13 cellular contexts compared by ENCODE assay signal in the genomic region with DNA sequence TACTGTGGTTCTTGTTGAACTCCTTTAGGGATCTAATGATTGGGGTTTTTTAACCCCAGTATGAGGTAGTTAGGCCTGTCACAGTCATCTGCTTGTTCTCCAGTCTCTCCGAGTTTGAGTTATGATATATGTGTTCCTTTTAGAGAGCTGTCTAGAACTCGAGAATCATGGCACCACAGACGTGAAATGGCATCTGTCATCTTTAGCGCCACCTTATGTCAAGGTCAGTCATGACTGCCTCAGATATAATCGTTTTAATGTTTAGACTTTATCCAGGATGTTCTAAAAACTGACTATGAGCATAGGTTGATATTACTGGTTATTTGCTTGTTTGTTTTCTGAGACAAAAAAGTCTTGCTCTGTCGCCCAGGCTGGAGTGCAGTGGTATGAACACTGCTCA.
DNase-seq lines count a peak whose midpoint lies in the region; ATAC-seq, FAIRE-seq and TF ChIP-seq lines count a peak whose summit lies in the region.
"Had no signal": no experiment of that assay in that cellular context is flagged by ENCODE, and none has a peak within 500 bp of the region (broad histone marks: within the 10 kb centered on the region; RNA-seq: fewer than 3 reads in every experiment).

No MANE protein-coding gene starts in this region.

- no peak for ATAC-seq in GM19351 (IDR thresholded peaks at IDR 0.05; ENCODE audit: unreplicated experiment)

- peak; percentile 65 for TF ChIP-seq CTCF in endothelial cell (IDR thresholded peaks at IDR 0.05; ENCODE audit: unreplicated experiment)

- peaks cover 3% of the 10 kb centered on the region for H3K4me1 Mint-ChIP-seq in activated naive CD4-positive, alpha-beta T cell treated with anti-CD3 and anti-CD28 coated beads for 36 hours (ENCODE audit: low read depth)
- H3K4me1 Mint-ChIP-seq in endothelial cell (ENCODE audit: unreplicated experiment), result no peaks in the 10 kb centered on the region

- H3K36me3 Mint-ChIP-seq in activated naive CD4-positive, alpha-beta T cell treated with anti-CD3 and anti-CD28 coated beads for 36 hours (ENCODE audit: low read depth), result peaks cover 74% of the 10 kb centered on the region
- peaks cover 68% of the 10 kb centered on the region for H3K36me3 Mint-ChIP-seq in endothelial cell (ENCODE audit: low read depth, unreplicated experiment)

- no peaks in the 10 kb centered on the region for H3K27me3 Mint-ChIP-seq in activated naive CD4-positive, alpha-beta T cell treated with anti-CD3 and anti-CD28 coated beads for 36 hours (ENCODE audit: low read depth)
- peaks cover 3% of the 10 kb centered on the region for H3K27me3 Mint-ChIP-seq in endothelial cell (ENCODE audit: unreplicated experiment)

- no peak overlapping the region for H3K27ac Mint-ChIP-seq in activated naive CD4-positive, alpha-beta T cell treated with anti-CD3 and anti-CD28 coated beads for 36 hours
- no peak overlapping the region for H3K27ac Mint-ChIP-seq in endothelial cell (ENCODE audit: unreplicated experiment)

- FAIRE-seq in urothelium cell line (lab: Jason Lieb, UNC), result peak; percentile 85

- no peak overlapping the region for H3K4me3 Mint-ChIP-seq in activated naive CD4-positive, alpha-beta T cell treated with anti-CD3 and anti-CD28 coated beads for 36 hours
- H3K4me3 Mint-ChIP-seq in endothelial cell (ENCODE audit: unreplicated experiment), result no peak overlapping the region

- intact Hi-C loops in activated naive CD4-positive, alpha-beta T cell treated with anti-CD3 and anti-CD28 coated beads for 36 hours (cut with micrococcal nuclease), result no loop called here

- CTCF ChIA-PET in activated naive CD4-positive, alpha-beta T cell treated with anti-CD3 and anti-CD28 coated beads for 36 hours (lab: Charles Lee), result no interaction called here

- H3K9me3 Mint-ChIP-seq in activated naive CD4-positive, alpha-beta T cell treated with anti-CD3 and anti-CD28 coated beads for 36 hours, result no peaks in the 10 kb centered on the region
- H3K9me3 Mint-ChIP-seq in endothelial cell (ENCODE audit: unreplicated experiment), result no peaks in the 10 kb centered on the region

- DNase-seq in activated naive CD4-positive, alpha-beta T cell treated with anti-CD3 and anti-CD28 coated beads for 36 hours, result peak; percentile 17
- no peak for DNase-seq in activated naive CD4-positive, alpha-beta T cell (lab: John Stamatoyannopoulos, UW)
- DNase-seq in NCI-H69 (lab: John Stamatoyannopoulos, UW) (peak; percentile 35), endothelial cell (ENCODE audit: low spot score) (no peak), urothelium cell line (ENCODE audit: low spot score) (no peak), GM19238 (ENCODE audit: insufficient read length, low spot score) (no peak), mesenteric fat pad (ENCODE audit: low spot score) (no peak)
- DNase-seq: activated CD4-positive, alpha-beta T cell treated with anti-CD3 and anti-CD28 coated beads for 1 hour; activated gamma-delta T cell; dorsolateral prefrontal cortex; NCI-H146; SIG-M5 had no signal

Comparison
In these comparisons a context has a peak if more than half of its experiments do, and no peak if none do; other contexts are left out.
1. DNase-seq: peak in activated naive CD4-positive, alpha-beta T cell treated with anti-CD3 and anti-CD28 coated beads for 36 hours (single experiment) and NCI-H69 (single experiment); none in activated naive CD4-positive, alpha-beta T cell (0 of 4), endothelial cell (single experiment), urothelium cell line (single experiment), GM19238 (single experiment) and mesenteric fat pad (single experiment).